35 cellular contexts compared by ENCODE assay signal in the genomic region with DNA sequence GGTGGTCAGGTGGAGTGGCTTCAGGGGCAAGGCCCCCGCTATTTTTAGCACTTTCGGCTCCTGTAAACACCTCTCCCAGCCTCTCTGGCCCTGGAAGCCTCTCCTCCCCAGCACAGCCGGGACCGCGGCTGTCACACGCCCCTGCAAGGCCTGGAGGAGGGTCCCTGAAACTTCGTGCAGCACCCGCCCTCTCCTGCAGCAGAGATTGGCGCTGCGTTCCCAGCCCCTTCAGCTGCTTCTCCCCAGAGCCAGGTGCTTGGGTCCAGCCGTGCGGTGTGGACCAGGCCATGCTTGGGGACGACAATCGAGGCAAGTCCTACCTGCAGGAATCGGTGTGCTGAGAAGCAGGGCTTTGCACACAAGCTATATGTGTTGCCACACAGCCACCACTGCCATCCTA. TPM values are rescaled to one million over a fixed set of nuclear protein-coding genes. Genes with fewer than 3 reads are reported as not detected.
DNase-seq lines count a peak whose midpoint lies in the region; ATAC-seq, FAIRE-seq and TF ChIP-seq lines count a peak whose summit lies in the region.
"Had no signal": no experiment of that assay in that cellular context is flagged by ENCODE, and none has a peak within 500 bp of the region (broad histone marks: within the 10 kb centered on the region; RNA-seq: fewer than 3 reads in every experiment).

No MANE protein-coding gene starts in this region.

- H4K12ac ChIP-seq in trophoblast cell (ENCODE audit: low read depth, low read length), result no peak overlapping the region

- TF ChIP-seq EP300 in K562 (IDR thresholded peaks at IDR 0.05; ENCODE audit: low read length), result no peak

- H2BK5ac ChIP-seq in trophoblast cell (ENCODE audit: low read depth, low read length, poor library complexity), result no peak overlapping the region

- no peaks in the 10 kb centered on the region for H4K20me1 ChIP-seq in K562 (replicated peaks; ENCODE audit: control insufficient read depth, insufficient read depth, low read length)
- no peaks in the 10 kb centered on the region for H4K20me1 ChIP-seq in osteoblast (ENCODE audit: insufficient read depth, low read length)

- in situ Hi-C loops in K562 (cut with MboI), result no loop called here

- BruUV-seq in K562 (replicated peaks; lab: Mats Ljungman, UMichigan), result no TSS peak

- no peak overlapping the region for H3K18ac ChIP-seq in trophoblast cell (ENCODE audit: low read length)

- no peak overlapping the region for H4K8ac ChIP-seq in trophoblast cell (ENCODE audit: low read depth, low read length)

- no peak for TF ChIP-seq POLR2A in K562 (conservative IDR thresholded peaks at IDR 0.05)

- no peak overlapping the region; a peak in 1 of 4 replicates for H3K9ac ChIP-seq in K562 (ENCODE audit: insufficient read depth in 1 of 2, low read depth in 2 of 2, low read length in 2 of 2)
- H3K9ac ChIP-seq in trophoblast cell (ENCODE audit: low read length), result no peak overlapping the region
- H3K9ac ChIP-seq: SK-N-SH had no signal

- no peak for TF ChIP-seq CTCF in K562 (IDR thresholded peaks at IDR 0.05 in 2 of 3, conservative IDR thresholded peaks at IDR 0.05 in 1 of 3; ENCODE audit: insufficient read depth in 2 of 3, low read depth in 1 of 3, low read length in 3 of 3)
- no peak for TF ChIP-seq CTCF in osteoblast (IDR thresholded peaks at IDR 0.05; ENCODE audit: extremely low read depth, low read depth, low read length)

- H3K23ac ChIP-seq in trophoblast cell (ENCODE audit: low read length), result no peak overlapping the region

- TF ChIP-seq RAD21 in K562 (CRISPR knock-in tag; conservative IDR thresholded peaks at IDR 0.05 in 1 of 2, IDR thresholded peaks at IDR 0.05 in 1 of 2), result no peak

- ATAC-seq in K562 (no peak), GM21515 (IDR thresholded peaks at IDR 0.05; ENCODE audit: unreplicated experiment) (no peak)
- ATAC-seq: activated CD8-positive, alpha-beta T cell treated with anti-CD3 and anti-CD28 coated beads for 36 hours; activated naive CD4-positive, alpha-beta T cell treated with anti-CD3 and anti-CD28 coated beads, Interleukin-2, amount 50 U/mL, for 72 hours; activated T-helper 17 cell treated with anti-CD3 and anti-CD28 coated beads, Interleukin-2, amount 50 U/mL, for 72 hours; lower lobe of right lung; stimulated activated naive B cell treated with anti-CD40 and anti-IgM and Interleukin-4, amounts not matched to agents 10 μg/mL and 1 μg/mL and 100 μg/mL, for 72 hours; upper lobe of right lung had no signal

- H4K91ac ChIP-seq in trophoblast cell (ENCODE audit: low read depth, low read length), result no peak overlapping the region

- H3K14ac ChIP-seq in trophoblast cell (ENCODE audit: low read length), result no peak overlapping the region

- H3K79me1 ChIP-seq in trophoblast cell (ENCODE audit: low read length), result no peaks in the 10 kb centered on the region

- no peak for FAIRE-seq in K562 (lab: Jason Lieb, UNC)
- FAIRE-seq: GM18507, kidney, TTC549 had no signal

- H3K9me3 ChIP-seq in K562 (replicated peaks; ENCODE audit: control insufficient read depth, insufficient read depth, low read depth, low read length) (no peaks in the 10 kb centered on the region), osteoblast (ENCODE audit: low read depth, low read length) (no peaks in the 10 kb centered on the region), trophoblast cell (ENCODE audit: insufficient read depth, low read depth, low read length) (peaks cover 2% of the 10 kb centered on the region)
- H3K9me3 ChIP-seq: BE2C, colonic mucosa, lower lobe of right lung, sigmoid colon, SK-N-SH, upper lobe of right lung had no signal

- DNase-seq in NCI-H82 (lab: John Stamatoyannopoulos, UW) (peak; percentile 32), NCI-H82 treated with DMSO at 0.1 percent for 48 hours (lab: John Stamatoyannopoulos, UW; ENCODE audit: unreplicated experiment) (no peak), NCI-H1092 treated with DMSO at 0.1 percent for 48 hours (lab: John Stamatoyannopoulos, UW) (peak; percentile 70), K562 (ENCODE audit: extremely low read depth in 1 of 4, low spot score in 3 of 4) (no peak), osteoblast (ENCODE audit: insufficient read length, low spot score, missing footprints) (peak; percentile 47), trophoblast cell (no peak)
- no peak for DNase-seq in activated CD4-positive, alpha-beta T cell treated with anti-CD3 and anti-CD28 coated beads, Interleukin-2, amount 50 U/mL, for 48 hours
- DNase-seq: ACHN; activated CD4-positive, CD25-positive, alpha-beta regulatory T cell treated with anti-CD3 and anti-CD28 coated beads, Interleukin-2, amount 50 U/mL, for 72 hours; activated CD8-positive, alpha-beta T cell treated with anti-CD3 and anti-CD28 coated beads for 36 hours; anterior cingulate cortex; BE2C; colonic mucosa; DND-41; effector memory CD4-positive, alpha-beta T cell; erythroblast; head of caudate nucleus; HFFc6; Karpas-422; lower lobe of right lung; MV-4-11; NCI-H446 treated with DMSO at 0.1 percent for 48 hours; nephron progenitor cell; RPMI8226; sigmoid colon; SK-N-SH; stimulated activated CD4-positive, alpha-beta T cell treated with anti-CD3 and anti-CD28 coated beads, Interleukin-4, amount 100 ng/mL, for 4 hours; stimulated activated naive B cell treated with anti-CD40 and anti-IgM and Interleukin-4, amounts not matched to agents 10 μg/mL and 1 μg/mL and 100 μg/mL, for 72 hours; upper lobe of right lung had no signal

- H3K79me2 ChIP-seq in K562 (ENCODE audit: control insufficient read depth, insufficient read depth, low read length) (no peaks in the 10 kb centered on the region), osteoblast (ENCODE audit: insufficient read depth, low read length) (no peaks in the 10 kb centered on the region), trophoblast cell (ENCODE audit: control insufficient read depth, insufficient read depth, low read length, poor library complexity) (no peaks in the 10 kb centered on the region)

- H3K4me1 ChIP-seq in K562 (replicated peaks in 1 of 2; ENCODE audit: control insufficient read depth in 2 of 2, insufficient read depth in 2 of 2, low read length in 2 of 2) (peaks cover 0 to 26% of the 10 kb centered on the region in 2 experiments; a peak in 2 of 5 replicates), osteoblast (ENCODE audit: insufficient read depth, low read length) (no peaks in the 10 kb centered on the region), trophoblast cell (ENCODE audit: control insufficient read depth in 1 of 2, insufficient read depth in 2 of 2, low read length in 2 of 2) (no peaks in the 10 kb centered on the region)
- H3K4me1 ChIP-seq: colonic mucosa, lower lobe of right lung, sigmoid colon, upper lobe of right lung had no signal

- WGBS in K562 (ENCODE audit: insufficient coverage, low coverage, missing lambda C conversion rate), result 83% methylated on average over 12 of the region's 15 CpGs
- no CpG with 5 or more reads among the region's 15 CpGs for WGBS in trophoblast cell (ENCODE audit: extremely low coverage, insufficient coverage, insufficient read length)

- H2BK120ac ChIP-seq in trophoblast cell (ENCODE audit: insufficient read depth, low read length, poor library complexity), result no peak overlapping the region

- H3K9me1 ChIP-seq in K562 (ENCODE audit: control insufficient read depth, insufficient read depth, low read length), result no peaks in the 10 kb centered on the region

- H3K4me3 ChIP-seq in K562 (no peak overlapping the region), osteoblast (ENCODE audit: insufficient read depth, low read length) (no peak overlapping the region), trophoblast cell (ENCODE audit: low read depth, low read length) (no peak overlapping the region)
- H3K4me3 ChIP-seq: colonic mucosa, lower lobe of right lung, sigmoid colon, upper lobe of right lung had no signal

- H3K4ac ChIP-seq in trophoblast cell (ENCODE audit: low read depth, low read length), result no peak overlapping the region

- CTCF ChIA-PET in K562 (lab: Yijun Ruan, JAX; ENCODE audit: low intra/inter-chr PET ratio), result no interaction called here

- H2BK12ac ChIP-seq in trophoblast cell (ENCODE audit: low read length), result no peak overlapping the region

- H3K36me3 ChIP-seq in K562 (ENCODE audit: control insufficient read depth, insufficient read depth, low read length) (peaks cover 5% of the 10 kb centered on the region; the same call in 1 of the 3 replicates), osteoblast (ENCODE audit: insufficient read depth, low read length) (no peaks in the 10 kb centered on the region), trophoblast cell (ENCODE audit: control insufficient read depth in 1 of 2, insufficient read depth in 2 of 2, low read length in 2 of 2) (peaks cover 68 to 72% of the 10 kb centered on the region in 2 experiments)
- H3K36me3 ChIP-seq: colonic mucosa, sigmoid colon, upper lobe of right lung had no signal

- H2AK5ac ChIP-seq in trophoblast cell (ENCODE audit: low read length), result no peak overlapping the region

- POLR2A ChIA-PET in K562 (lab: Yijun Ruan, JAX), result interaction anchor here (0.6 to 0.7 kb wide), 2 partner anchors 10 to 271 kb away, joined by 3 to 5 read pairs; no protein-coding TSS in a partner anchor

- intact Hi-C loops in K562 (cut with micrococcal nuclease), result no loop called here

- H3K27me3 ChIP-seq in K562 (ENCODE audit: control insufficient read depth in 2 of 2, insufficient read depth in 2 of 2, low read length in 2 of 2) (no peaks in the 10 kb centered on the region), osteoblast (ENCODE audit: insufficient read depth, low read length) (no peaks in the 10 kb centered on the region), trophoblast cell (ENCODE audit: insufficient read depth, low read length) (no peaks in the 10 kb centered on the region)
- H3K27me3 ChIP-seq: BE2C, colonic mucosa, sigmoid colon, upper lobe of right lung had no signal

- H3K4me2 ChIP-seq in K562 (ENCODE audit: insufficient read depth, low read length) (no peak overlapping the region), osteoblast (ENCODE audit: insufficient read depth, low read length) (no peak overlapping the region), trophoblast cell (ENCODE audit: low read length) (no peak overlapping the region)
- H3K4me2 ChIP-seq: SK-N-SH had no signal

- H2AFZ ChIP-seq in K562 (ENCODE audit: low read depth, low read length) (no peak overlapping the region), osteoblast (ENCODE audit: low read length) (no peak overlapping the region), trophoblast cell (ENCODE audit: insufficient read depth, low read length, poor library complexity) (no peak overlapping the region)

- no peak overlapping the region for H3K27ac ChIP-seq in K562 (ENCODE audit: extremely low read depth, low read depth, low read length)
- no peak overlapping the region for H3K27ac ChIP-seq in osteoblast (ENCODE audit: low read depth, low read length)
- H3K27ac ChIP-seq in trophoblast cell (ENCODE audit: low read depth, low read length), result no peak overlapping the region
- H3K27ac ChIP-seq: colonic mucosa, lower lobe of right lung, sigmoid colon, upper lobe of right lung had no signal

RNA-seq across cellular contexts. Expression of gene TRAF3, which starts 27.9 kb away (rescaled TPM):
- 42.1 and 44.1 TPM in 2 replicates for total RNA-seq in K562 (2011; cell fraction: chromatin; rRNA removed; ENCODE audit: low replicate concordance)
- 22.5 and 22.8 TPM in 2 replicates for total RNA-seq in K562 (2011; cell fraction: nucleolus; rRNA removed)
- total RNA-seq in K562 (2011; cell fraction: nucleoplasm; rRNA removed), result 25.0 and 25.2 TPM in 2 replicates
- total RNA-seq in K562 (2014; rRNA removed) (8.1 and 11.4 TPM in 2 replicates), K562 (2014; rRNA removed; fragmentation: Illumina TruSeq; extraction: Trizol) (9.1 and 9.9 TPM in 2 replicates), K562 (2015; rRNA removed; fragmentation: Illumina TruSeq; extraction: Trizol) (7.4 and 9.9 TPM in 2 replicates), K562 (2021) (20.7 and 21.3 TPM in 2 replicates), osteoblast (19.5 and 23.3 TPM in 2 replicates)
- polyA plus RNA-seq in K562 (2011; rRNA removed) (13.6 and 15.3 TPM in 2 replicates), K562 (2014; fragmentation: Illumina TruSeq; extraction: Trizol) (10.7 and 11.5 TPM in 2 replicates), K562 (2014; fragmentation: Nextera tagmentation; extraction: Ambion mirVana) (under 1 TPM; 0.52 to 0.57 TPM), K562 (2014; rRNA removed) (12.1 and 15.3 TPM in 2 replicates)
- polyA plus RNA-seq in K562 (2011; cell fraction: cytosol; rRNA removed), result 9.6 and 13.1 TPM in 2 replicates
- 14.3 and 18.4 TPM in 2 replicates for polyA plus RNA-seq in K562 (2011; cell fraction: nucleus; rRNA removed)
- 7.7 and 9.8 TPM in 2 replicates for polyA plus RNA-seq in K562 (2012)
- polyA minus RNA-seq in K562 (2011; rRNA and poly(A)+ RNA removed), result 40.9 and 41.5 TPM in 2 replicates
- 12.6 and 14.8 TPM in 2 replicates for polyA minus RNA-seq in K562 (2011; cell fraction: cytosol; rRNA and poly(A)+ RNA removed)
- 6.6 and 12.8 TPM in 2 replicates for polyA minus RNA-seq in K562 (2011; cell fraction: nucleus; rRNA and poly(A)+ RNA removed)
- 7.5 and 8.6 TPM in 2 replicates for polyA plus RNA-seq in trophoblast cell (2013)

Comparison
In these comparisons a context has a peak if more than half of its experiments do, and no peak if none do; other contexts are left out.
1. DNase-seq: peak in NCI-H82 (single experiment), NCI-H1092 treated with DMSO at 0.1 percent for 48 hours (single experiment) and osteoblast (single experiment); none in NCI-H82 treated with DMSO at 0.1 percent for 48 hours (single experiment), K562 (0 of 4), activated CD4-positive, alpha-beta T cell treated with anti-CD3 and anti-CD28 coated beads, Interleukin-2, amount 50 U/mL, for 48 hours (0 of 2) and trophoblast cell (0 of 2).